ENCODE assay signal across 17 cellular contexts in the genomic region with DNA sequence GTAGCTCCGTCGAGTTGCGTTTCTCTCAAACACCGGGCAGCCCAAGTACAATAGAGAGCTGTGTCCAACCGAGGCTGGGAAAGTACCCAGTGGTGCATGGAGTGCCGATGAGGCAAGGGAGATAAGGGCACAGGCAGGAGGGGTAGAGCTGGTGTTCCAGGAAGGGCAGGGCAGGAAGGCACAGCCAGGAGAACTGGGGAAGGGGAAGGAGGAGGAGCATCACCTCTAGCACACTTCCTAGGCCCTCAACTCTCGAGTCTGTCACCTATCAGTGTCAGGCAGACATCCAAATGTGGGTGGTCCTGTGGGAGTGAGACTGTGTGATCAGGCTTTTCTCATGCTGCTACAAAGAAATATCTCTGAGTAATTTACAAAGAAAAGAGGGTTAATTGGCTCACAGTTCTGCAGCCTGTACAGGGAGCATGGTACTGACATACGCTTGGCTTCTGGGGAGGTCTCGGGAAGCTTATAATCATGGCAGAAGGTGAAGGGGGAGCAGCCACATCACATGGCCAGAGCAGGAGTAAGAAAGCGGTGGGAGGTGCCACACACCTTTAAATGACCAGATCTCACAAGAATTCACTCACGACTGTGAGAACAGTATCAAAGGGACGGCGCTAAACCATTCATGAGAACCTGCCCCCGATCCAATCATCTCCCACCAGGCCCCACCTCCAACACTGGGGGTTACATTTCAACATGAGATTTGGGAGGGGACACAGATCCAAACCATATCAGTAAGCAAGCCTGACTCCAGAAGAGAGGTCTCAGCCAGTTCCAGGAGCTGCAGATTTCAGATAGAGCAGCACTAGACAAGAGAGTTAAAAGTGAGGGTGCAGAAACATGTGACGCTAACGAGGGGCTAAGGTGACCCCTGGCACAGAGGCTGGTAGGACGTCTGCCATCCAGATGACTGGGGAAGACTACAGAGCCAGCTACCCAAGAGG.
A peak's percentile ranks its signal among the peaks of the same experiment; 100 is the strongest.
DNase-seq lines count a peak whose midpoint lies in the region; TF ChIP-seq lines count a peak whose summit lies in the region.
"Had no signal": no experiment of that assay in that cellular context is flagged by ENCODE, and none has a peak within 500 bp of the region (broad histone marks: within the 10 kb centered on the region; RNA-seq: fewer than 3 reads in every experiment).

No MANE protein-coding gene starts in this region.

- BruUV-seq in OCI-LY7 (replicated peaks; lab: Mats Ljungman, UMichigan), result no TSS peak

- H4K20me1 ChIP-seq in OCI-LY7 (ENCODE audit: insufficient read depth, low read length), result no peaks in the 10 kb centered on the region

- no peak overlapping the region for H2AFZ ChIP-seq in parathyroid adenoma
- no peak overlapping the region for H2AFZ ChIP-seq in OCI-LY7 (ENCODE audit: low read length)

- POLR2A ChIA-PET in CD8-positive, alpha-beta memory T cell (lab: Charles Lee), result no interaction called here
- POLR2A ChIA-PET in OCI-LY7 (lab: Charles Lee), result no interaction called here

- H3K36me3 Mint-ChIP-seq in CD8-positive, alpha-beta memory T cell, result no peaks in the 10 kb centered on the region
- H3K36me3 Mint-ChIP-seq: CD4-positive, alpha-beta memory T cell; IgD-negative memory B cell had no signal

- no peak for TF ChIP-seq CTCF in parathyroid adenoma (IDR thresholded peaks at IDR 0.05)
- TF ChIP-seq CTCF in OCI-LY7 (conservative IDR thresholded peaks at IDR 0.05; ENCODE audit: low read length), result no peak

- no peak overlapping the region for H3K9ac ChIP-seq in parathyroid adenoma

- H3K27me3 Mint-ChIP-seq in CD8-positive, alpha-beta memory T cell, result peaks cover 5 to 46% of the 10 kb centered on the region in 2 donors

- H3K9me3 Mint-ChIP-seq in CD8-positive, alpha-beta memory T cell, result no peaks in the 10 kb centered on the region

- no peaks in the 10 kb centered on the region for H3K9me2 ChIP-seq in OCI-LY7 (ENCODE audit: insufficient read depth, low read length)

- peak overlapping the region; percentile 22 for H3K27ac ChIP-seq in CD8-positive, alpha-beta memory T cell (ENCODE audit: low read depth, low read length)
- H3K27ac ChIP-seq in angular gyrus (ENCODE audit: low read depth, low read length) (peak overlapping the region; percentile 64), parathyroid adenoma (no peak overlapping the region), OCI-LY7 (ENCODE audit: low read depth, low read length, poor library complexity, severe bottlenecking) (no peak overlapping the region)
- H3K27ac ChIP-seq: psoas muscle had no signal

- H3K27ac Mint-ChIP-seq in CD8-positive, alpha-beta memory T cell, result no peak overlapping the region
- H3K27ac Mint-ChIP-seq: CD4-positive, alpha-beta memory T cell; IgD-negative memory B cell had no signal

- no peaks in the 10 kb centered on the region for H3K27me3 ChIP-seq in CD8-positive, alpha-beta memory T cell (ENCODE audit: insufficient read depth, low read length, poor library complexity, severe bottlenecking)
- H3K27me3 ChIP-seq in parathyroid adenoma (ENCODE audit: control insufficient read depth, insufficient read depth, low read length), result no peaks in the 10 kb centered on the region
- H3K27me3 ChIP-seq: tibial nerve had no signal

- H3K4me2 ChIP-seq in parathyroid adenoma (ENCODE audit: low read length) (peak overlapping the region; percentile 48), OCI-LY7 (ENCODE audit: low read length) (no peak overlapping the region)

- H3K79me2 ChIP-seq in parathyroid adenoma (peaks cover 2% of the 10 kb centered on the region), OCI-LY7 (ENCODE audit: insufficient read depth, low read depth, low read length) (no peaks in the 10 kb centered on the region)

- H3K4me1 ChIP-seq in CD8-positive, alpha-beta memory T cell (ENCODE audit: insufficient read depth, low read length), result no peaks in the 10 kb centered on the region
- H3K4me1 ChIP-seq in parathyroid adenoma (peaks cover 6% of the 10 kb centered on the region), OCI-LY7 (ENCODE audit: insufficient read depth, low read length, poor library complexity, severe bottlenecking) (no peaks in the 10 kb centered on the region)
- H3K4me1 ChIP-seq: psoas muscle had no signal

- intact Hi-C loops in OCI-LY7 (cut with micrococcal nuclease; ENCODE audit: unreplicated experiment), result no loop called here

- no peak overlapping the region for H3K4me3 Mint-ChIP-seq in CD8-positive, alpha-beta memory T cell
- H3K4me3 Mint-ChIP-seq: CD4-positive, alpha-beta memory T cell; IgD-negative memory B cell had no signal

- no peaks in the 10 kb centered on the region for H3K36me3 ChIP-seq in CD8-positive, alpha-beta memory T cell (ENCODE audit: insufficient read depth, low read length)
- no peaks in the 10 kb centered on the region for H3K36me3 ChIP-seq in parathyroid adenoma (ENCODE audit: control insufficient read depth, insufficient read depth, low read length)
- H3K36me3 ChIP-seq in OCI-LY7 (ENCODE audit: insufficient read depth, low read length), result no peaks in the 10 kb centered on the region
- H3K36me3 ChIP-seq: tibial nerve had no signal

- DNase-seq in CD8-positive, alpha-beta memory T cell, result no peak
- DNase-seq in inferior parietal cortex (ENCODE audit: extremely low spot score) (peak; percentile 50), OCI-LY7 (ENCODE audit: low spot score) (no peak), NCI-H510A (lab: John Stamatoyannopoulos, UW) (no peak), NCI-H524 treated with DMSO at 0.1 percent for 48 hours (lab: John Stamatoyannopoulos, UW) (no peak), COR-L47 (lab: John Stamatoyannopoulos, UW) (no peak)
- DNase-seq: ACHN; activated naive CD4-positive, alpha-beta T cell; CD4-positive, alpha-beta memory T cell; NCI-H1694 treated with DMSO at 0.1 percent for 48 hours; NCI-H226; psoas muscle; SW 1271 had no signal

- CTCF ChIA-PET in CD8-positive, alpha-beta memory T cell (lab: Charles Lee), result no interaction called here
- CTCF ChIA-PET in OCI-LY7 (lab: Charles Lee; ENCODE audit: unreplicated experiment), result no interaction called here

- no peak overlapping the region for H3K4me3 ChIP-seq in CD8-positive, alpha-beta memory T cell (ENCODE audit: low read length)
- H3K4me3 ChIP-seq in parathyroid adenoma (ENCODE audit: low read depth, low read length) (no peak overlapping the region), OCI-LY7 (ENCODE audit: low read depth, low read length, poor library complexity, severe bottlenecking) (no peak overlapping the region)
- H3K4me3 ChIP-seq: psoas muscle, tibial nerve had no signal

- H3K4me1 Mint-ChIP-seq in CD8-positive, alpha-beta memory T cell, result no peaks in the 10 kb centered on the region
- H3K4me1 Mint-ChIP-seq: CD4-positive, alpha-beta memory T cell; IgD-negative memory B cell had no signal

- H3K9me3 ChIP-seq in CD8-positive, alpha-beta memory T cell (ENCODE audit: low read length), result no peaks in the 10 kb centered on the region
- no peaks in the 10 kb centered on the region for H3K9me3 ChIP-seq in parathyroid adenoma (ENCODE audit: control insufficient read depth, low read length)
- no peaks in the 10 kb centered on the region for H3K9me3 ChIP-seq in OCI-LY7 (ENCODE audit: low read length)
- H3K9me3 ChIP-seq: psoas muscle, tibial nerve had no signal

Comparison
In these comparisons a context has a peak if more than half of its experiments do, and no peak if none do; other contexts are left out.
1. H3K27ac ChIP-seq: peak in CD8-positive, alpha-beta memory T cell (single experiment) and angular gyrus (single experiment); none in parathyroid adenoma (single experiment) and OCI-LY7 (single experiment).